In genomic region chr1:28507247-28507645, GRCh38 we compare ENCODE assay signal across 8 cellular contexts. TPM values are rescaled to one million over a fixed set of nuclear protein-coding genes. Genes with fewer than 3 reads are reported as not detected.
A peak's percentile ranks its signal among the peaks of the same experiment; 100 is the strongest.
DNase-seq lines count a peak whose midpoint lies in the region; FAIRE-seq and TF ChIP-seq lines count a peak whose summit lies in the region.

No MANE protein-coding gene starts in this region.

- CTCF ChIA-PET in endothelial cell of umbilical vein (lab: Charles Lee), result interaction anchor here (0.6 to 4.3 kb wide), 4 partner anchors 11 to 148 kb away, joined by 3 to 13 read pairs (median 4); no protein-coding TSS in a partner anchor

- 0 out of 2 replicates have a peak, but pooled peaks cover 4% of the 10 kb centered on the region for H3K9me3 ChIP-seq in SJCRH30 (replicated peaks)
- no peaks in the 10 kb centered on the region for H3K9me3 ChIP-seq in endothelial cell of umbilical vein (replicated peaks; ENCODE audit: control insufficient read depth, insufficient read depth, low read length)
- no peaks in the 10 kb centered on the region for H3K9me3 ChIP-seq in parathyroid adenoma (ENCODE audit: control insufficient read depth, low read length)

- peak overlapping the region; percentile 87 for H3K27ac ChIP-seq in SJCRH30
- peak overlapping the region; percentile 78 for H3K27ac ChIP-seq in endothelial cell of umbilical vein (ENCODE audit: insufficient read depth, low read depth, low read length)
- no peak overlapping the region for H3K27ac ChIP-seq in parathyroid adenoma

- DNase-seq in SJCRH30 (peak in 1 of 2 experiments; percentile 45), endothelial cell of umbilical vein (ENCODE audit: low read depth, low spot score) (no peak), putamen (ENCODE audit: low spot score) (no peak), SHP77 treated with DMSO at 0.1 percent for 48 hours (lab: John Stamatoyannopoulos, UW) (no peak), NCI-H345 treated with DMSO at 0.1 percent for 48 hours (lab: John Stamatoyannopoulos, UW; ENCODE audit: unreplicated experiment) (no peak)
- no peak for DNase-seq in activated CD4-positive, CD25-positive, alpha-beta regulatory T cell (lab: John Stamatoyannopoulos, UW)

- H3K79me2 ChIP-seq in endothelial cell of umbilical vein (ENCODE audit: control insufficient read depth, insufficient read depth, low read length) (peaks cover 57% of the 10 kb centered on the region), parathyroid adenoma (no peaks in the 10 kb centered on the region)

- no peak overlapping the region for H2AFZ ChIP-seq in endothelial cell of umbilical vein (ENCODE audit: low read depth, low read length)
- H2AFZ ChIP-seq in parathyroid adenoma, result no peak overlapping the region

- dilution Hi-C loops in endothelial cell of umbilical vein (cut with MboI; ENCODE audit: extremely low pct_ligation_motif_present, low sequenced_read_pairs), result no loop called here

- TF ChIP-seq POLR2A in GM18951 (IDR thresholded peaks at IDR 0.05; ENCODE audit: extremely low read depth, insufficient read depth, insufficient read length) (peak; percentile 45), endothelial cell of umbilical vein (IDR thresholded peaks at IDR 0.05; ENCODE audit: low read depth, low read length) (no peak)

- in situ Hi-C loops in GM18951 (cut with MboI; ENCODE audit: low sequenced_read_pairs, unreplicated experiment), result no loop called here

- H3K4me2 ChIP-seq in endothelial cell of umbilical vein (ENCODE audit: insufficient read depth, low read length) (peak overlapping the region; percentile 100), parathyroid adenoma (ENCODE audit: low read length) (peak overlapping the region; percentile 64)

- H3K9ac ChIP-seq in endothelial cell of umbilical vein (replicated peaks; ENCODE audit: extremely low read depth, insufficient read depth, low read length) (peak overlapping the region; percentile 99), parathyroid adenoma (no peak overlapping the region)

- H3K27me3 ChIP-seq in SJCRH30, result peaks cover 14% of the 10 kb centered on the region
- H3K27me3 ChIP-seq in endothelial cell of umbilical vein (ENCODE audit: control insufficient read depth in 2 of 2, insufficient read depth in 2 of 2, low read length in 2 of 2), result no peaks in the 10 kb centered on the region
- H3K27me3 ChIP-seq in parathyroid adenoma (ENCODE audit: control insufficient read depth, insufficient read depth, low read length), result no peaks in the 10 kb centered on the region

- peaks cover 2% of the 10 kb centered on the region for H4K20me1 ChIP-seq in endothelial cell of umbilical vein (replicated peaks; ENCODE audit: control insufficient read depth, extremely low read depth, insufficient read depth, low read length)

- FAIRE-seq in endothelial cell of umbilical vein (lab: Jason Lieb, UNC), result peak; percentile 43

- intact Hi-C loops in endothelial cell of umbilical vein (cut with micrococcal nuclease), result loop anchor here (2.0 to 5.0 kb wide), 2 partner anchors 74 to 140 kb away; partner anchors contain the start of gene PHACTR4

- H3K4me3 ChIP-seq in SJCRH30 (peak overlapping the region; percentile 82), endothelial cell of umbilical vein (replicated peaks in 1 of 3; ENCODE audit: insufficient read depth in 1 of 3, low read depth in 1 of 3, low read length in 3 of 3) (peak overlapping the region; percentile 58 to 100 (median 75)), parathyroid adenoma (ENCODE audit: low read depth, low read length) (peak overlapping the region; percentile 86)

- H3K4me1 ChIP-seq in SJCRH30 (peaks cover 33% of the 10 kb centered on the region), endothelial cell of umbilical vein (ENCODE audit: control insufficient read depth, extremely low read depth, insufficient read depth, low read length) (peaks cover 34% of the 10 kb centered on the region), parathyroid adenoma (no peaks in the 10 kb centered on the region)

- no TSS peak for BruUV-seq in endothelial cell of umbilical vein (replicated peaks; lab: Mats Ljungman, UMichigan)

- H3K36me3 ChIP-seq in SJCRH30 (peaks cover 62% of the 10 kb centered on the region), endothelial cell of umbilical vein (ENCODE audit: control insufficient read depth in 2 of 2, extremely low read depth in 1 of 2, insufficient read depth in 2 of 2, low read length in 2 of 2) (peaks cover 29 to 33% of the 10 kb centered on the region in 2 experiments), parathyroid adenoma (ENCODE audit: control insufficient read depth, insufficient read depth, low read length) (no peaks in the 10 kb centered on the region)

- no peaks in the 10 kb centered on the region for H3K9me1 ChIP-seq in endothelial cell of umbilical vein (replicated peaks; ENCODE audit: control insufficient read depth, extremely low read depth, insufficient read depth, low read length)

- POLR2A ChIA-PET in endothelial cell of umbilical vein (lab: Charles Lee), result interaction anchor here (0.6 to 1.7 kb wide), 8 partner anchors 69 to 241 kb away, joined by 3 to 9 read pairs (median 5); partner anchors contain the start of genes GMEB1 and RNU11

- no peak for TF ChIP-seq CTCF in endothelial cell of umbilical vein (IDR thresholded peaks at IDR 0.05; ENCODE audit: extremely low read depth in 1 of 2, insufficient read depth in 1 of 2, low read depth in 1 of 2, low read length in 2 of 2)
- TF ChIP-seq CTCF in parathyroid adenoma (IDR thresholded peaks at IDR 0.05), result no peak

TF ChIP-seq in endothelial cell of umbilical vein, 7 proteins besides CTCF, POLR2A, EP300 and RAD21:
- TF ChIP-seq POLR2AphosphoS5 (IDR thresholded peaks at IDR 0.05; ENCODE audit: insufficient read depth, low read depth, low read length) (no peak), EZH2 (IDR thresholded peaks at IDR 0.05; ENCODE audit: borderline replicate concordance, low read depth, low read length, severe bottlenecking) (no peak), MYC (IDR thresholded peaks at IDR 0.05; ENCODE audit: low read depth, low read length) (no peak), JUN (IDR thresholded peaks at IDR 0.05; ENCODE audit: borderline replicate concordance, insufficient read depth, insufficient read length, low read depth) (no peak), FOS (IDR thresholded peaks at IDR 0.05; ENCODE audit: borderline replicate concordance, insufficient read depth, low read length) (no peak), GATA2 (IDR thresholded peaks at IDR 0.05; ENCODE audit: insufficient read depth, insufficient read length, low read depth, low read length) (no peak), MAX (IDR thresholded peaks at IDR 0.05; ENCODE audit: insufficient read depth, insufficient read length) (no peak)

RNA-seq across cellular contexts. Expression of gene RCC1, which starts 1.4 kb away (rescaled TPM):
- 70.1 and 70.2 TPM in 2 replicates for total RNA-seq in SJCRH30 (2014; rRNA removed; shearing (Covaris generic))
- 72.7 and 77.7 TPM in 2 replicates for total RNA-seq in endothelial cell of umbilical vein
- polyA plus RNA-seq in endothelial cell of umbilical vein, result 28.7 and 37.1 TPM in 2 replicates
- polyA plus RNA-seq in endothelial cell of umbilical vein (2011; cell fraction: cytosol; rRNA removed), result 55.5 and 56.5 TPM in 2 replicates
- 50.8 and 62.4 TPM in 2 replicates for polyA plus RNA-seq in endothelial cell of umbilical vein (2011; cell fraction: nucleus; rRNA removed)
- 36.0 and 59.5 TPM in 2 replicates for polyA plus RNA-seq in endothelial cell of umbilical vein (2012)
- 39.1 and 81.3 TPM in 2 replicates for polyA minus RNA-seq in endothelial cell of umbilical vein
- polyA minus RNA-seq in endothelial cell of umbilical vein (2011; cell fraction: cytosol; rRNA and poly(A)+ RNA removed), result 55.6 TPM
- 19.6 and 22.7 TPM in 2 replicates for polyA minus RNA-seq in endothelial cell of umbilical vein (2011; cell fraction: nucleus; rRNA and poly(A)+ RNA removed)

RNA-seq across cellular contexts. Expression of gene TRNAU1AP, which starts 45.6 kb away (rescaled TPM):
- 24.7 and 28.4 TPM in 2 replicates for total RNA-seq in SJCRH30 (2014; rRNA removed; shearing (Covaris generic))
- total RNA-seq in endothelial cell of umbilical vein, result 46.2 and 49.0 TPM in 2 replicates
- polyA plus RNA-seq in endothelial cell of umbilical vein, result 31.5 and 32.7 TPM in 2 replicates
- polyA plus RNA-seq in endothelial cell of umbilical vein (2011; cell fraction: cytosol; rRNA removed), result 37.3 and 37.6 TPM in 2 replicates
- 69.7 and 70.4 TPM in 2 replicates for polyA plus RNA-seq in endothelial cell of umbilical vein (2011; cell fraction: nucleus; rRNA removed)
- 26.7 and 48.7 TPM in 2 replicates for polyA plus RNA-seq in endothelial cell of umbilical vein (2012)
- polyA minus RNA-seq in endothelial cell of umbilical vein, result 16.3 and 27.8 TPM in 2 replicates
- polyA minus RNA-seq in endothelial cell of umbilical vein (2011; cell fraction: cytosol; rRNA and poly(A)+ RNA removed), result 12.3 TPM
- polyA minus RNA-seq in endothelial cell of umbilical vein (2011; cell fraction: nucleus; rRNA and poly(A)+ RNA removed), result 17.6 and 27.1 TPM in 2 replicates
